1 cellular context compared by ENCODE assay signal in the genomic region with DNA sequence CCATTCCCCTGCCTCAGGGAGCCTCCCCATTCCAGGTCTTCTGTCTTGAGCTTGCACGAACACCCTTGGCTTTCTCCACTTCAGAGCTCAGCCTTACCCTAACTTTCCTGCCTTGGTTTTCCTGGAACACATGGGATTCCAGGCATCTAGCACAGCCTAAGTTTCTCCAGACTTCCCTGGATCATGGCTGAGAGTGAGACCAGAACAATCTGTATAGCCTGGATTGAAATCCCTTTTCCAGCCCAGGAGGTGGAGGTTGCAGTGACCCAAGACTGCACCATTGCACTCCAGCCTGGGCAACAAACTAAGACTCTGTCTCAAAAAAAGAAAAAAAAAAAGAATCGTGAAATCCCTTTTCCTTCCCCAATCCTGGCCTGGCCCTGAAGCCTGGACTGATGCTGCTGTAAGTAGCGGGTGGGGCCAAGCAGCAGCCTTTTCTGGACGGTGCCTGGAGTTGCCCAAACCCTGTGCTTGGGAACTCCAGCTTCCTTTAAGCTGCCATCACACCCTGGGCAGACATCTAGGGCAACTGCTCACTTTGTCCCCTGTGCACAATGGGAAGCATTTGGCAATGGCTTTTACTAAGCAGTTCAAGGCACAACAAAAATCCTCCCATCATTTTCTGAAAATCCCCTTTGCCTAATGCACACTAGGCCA.
TF ChIP-seq lines count a peak whose summit lies in the region.

No MANE protein-coding gene starts in this region.

TF ChIP-seq in WTC11, 78 proteins besides CTCF, POLR2A, EP300 and RAD21 (continued from another document):
- TF ChIP-seq, protein P1, sequence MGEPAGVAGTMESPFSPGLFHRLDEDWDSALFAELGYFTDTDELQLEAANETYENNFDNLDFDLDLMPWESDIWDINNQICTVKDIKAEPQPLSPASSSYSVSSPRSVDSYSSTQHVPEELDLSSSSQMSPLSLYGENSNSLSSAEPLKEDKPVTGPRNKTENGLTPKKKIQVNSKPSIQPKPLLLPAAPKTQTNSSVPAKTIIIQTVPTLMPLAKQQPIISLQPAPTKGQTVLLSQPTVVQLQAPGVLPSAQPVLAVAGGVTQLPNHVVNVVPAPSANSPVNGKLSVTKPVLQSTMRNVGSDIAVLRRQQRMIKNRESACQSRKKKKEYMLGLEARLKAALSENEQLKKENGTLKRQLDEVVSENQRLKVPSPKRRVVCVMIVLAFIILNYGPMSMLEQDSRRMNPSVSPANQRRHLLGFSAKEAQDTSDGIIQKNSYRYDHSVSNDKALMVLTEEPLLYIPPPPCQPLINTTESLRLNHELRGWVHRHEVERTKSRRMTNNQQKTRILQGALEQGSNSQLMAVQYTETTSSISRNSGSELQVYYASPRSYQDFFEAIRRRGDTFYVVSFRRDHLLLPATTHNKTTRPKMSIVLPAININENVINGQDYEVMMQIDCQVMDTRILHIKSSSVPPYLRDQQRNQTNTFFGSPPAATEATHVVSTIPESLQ (CRISPR knock-in tag; IDR thresholded peaks at IDR 0.05): no peak
- TF ChIP-seq, protein P2, sequence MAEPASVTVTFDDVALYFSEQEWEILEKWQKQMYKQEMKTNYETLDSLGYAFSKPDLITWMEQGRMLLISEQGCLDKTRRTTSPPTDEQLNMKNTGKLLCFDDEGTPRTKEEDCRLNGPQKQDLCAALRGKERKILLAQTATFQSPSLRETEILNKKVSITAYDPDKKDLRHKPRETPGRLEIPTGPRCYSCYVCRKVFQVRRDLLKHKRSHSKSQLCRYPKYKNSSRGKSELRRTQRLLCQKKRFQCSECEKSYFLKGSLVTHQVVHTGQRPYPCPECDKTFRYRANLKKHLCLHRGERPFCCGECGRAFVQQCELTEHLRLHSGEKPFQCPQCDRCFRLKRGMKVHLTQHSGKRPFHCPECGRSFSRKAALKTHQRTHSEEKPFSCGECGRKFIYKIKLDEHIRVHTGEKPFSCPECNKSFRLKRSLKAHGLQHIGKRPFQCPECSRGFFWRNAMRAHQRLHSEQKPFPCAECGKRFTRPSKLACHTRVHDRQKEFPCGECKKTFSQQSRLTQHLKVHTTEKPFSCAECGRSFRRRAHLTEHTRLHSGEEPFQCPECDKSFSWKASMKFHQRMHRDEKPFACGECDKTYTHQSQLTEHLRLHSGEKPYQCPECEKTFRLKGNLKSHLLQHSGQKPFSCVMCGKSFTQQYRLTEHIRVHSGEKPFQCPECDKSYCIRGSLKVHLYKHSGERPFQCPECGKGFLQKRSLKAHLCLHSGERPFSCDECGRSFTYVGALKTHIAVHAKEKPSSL (CRISPR knock-in tag; conservative IDR thresholded peaks at IDR 0.05): no peak
- TF ChIP-seq, protein P3, sequence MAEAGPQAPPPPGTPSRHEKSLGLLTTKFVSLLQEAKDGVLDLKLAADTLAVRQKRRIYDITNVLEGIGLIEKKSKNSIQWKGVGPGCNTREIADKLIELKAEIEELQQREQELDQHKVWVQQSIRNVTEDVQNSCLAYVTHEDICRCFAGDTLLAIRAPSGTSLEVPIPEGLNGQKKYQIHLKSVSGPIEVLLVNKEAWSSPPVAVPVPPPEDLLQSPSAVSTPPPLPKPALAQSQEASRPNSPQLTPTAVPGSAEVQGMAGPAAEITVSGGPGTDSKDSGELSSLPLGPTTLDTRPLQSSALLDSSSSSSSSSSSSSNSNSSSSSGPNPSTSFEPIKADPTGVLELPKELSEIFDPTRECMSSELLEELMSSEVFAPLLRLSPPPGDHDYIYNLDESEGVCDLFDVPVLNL (CRISPR knock-in tag; IDR thresholded peaks at IDR 0.05; ENCODE audit: borderline replicate concordance, low read depth): no peak
- TF ChIP-seq, protein P4, sequence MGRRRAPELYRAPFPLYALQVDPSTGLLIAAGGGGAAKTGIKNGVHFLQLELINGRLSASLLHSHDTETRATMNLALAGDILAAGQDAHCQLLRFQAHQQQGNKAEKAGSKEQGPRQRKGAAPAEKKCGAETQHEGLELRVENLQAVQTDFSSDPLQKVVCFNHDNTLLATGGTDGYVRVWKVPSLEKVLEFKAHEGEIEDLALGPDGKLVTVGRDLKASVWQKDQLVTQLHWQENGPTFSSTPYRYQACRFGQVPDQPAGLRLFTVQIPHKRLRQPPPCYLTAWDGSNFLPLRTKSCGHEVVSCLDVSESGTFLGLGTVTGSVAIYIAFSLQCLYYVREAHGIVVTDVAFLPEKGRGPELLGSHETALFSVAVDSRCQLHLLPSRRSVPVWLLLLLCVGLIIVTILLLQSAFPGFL (CRISPR knock-in tag; IDR thresholded peaks at IDR 0.05; ENCODE audit: borderline replicate concordance): no peak
- TF ChIP-seq ZNF263 (CRISPR knock-in tag; IDR thresholded peaks at IDR 0.05; ENCODE audit: low read depth) (no peak), ZNF232 (CRISPR knock-in tag; IDR thresholded peaks at IDR 0.05) (no peak), NR1H2 (CRISPR knock-in tag; IDR thresholded peaks at IDR 0.05) (no peak), ZNF423 (CRISPR knock-in tag; IDR thresholded peaks at IDR 0.05) (no peak), JAZF1 (CRISPR knock-in tag; IDR thresholded peaks at IDR 0.05) (no peak)
- TF ChIP-seq, protein P5, sequence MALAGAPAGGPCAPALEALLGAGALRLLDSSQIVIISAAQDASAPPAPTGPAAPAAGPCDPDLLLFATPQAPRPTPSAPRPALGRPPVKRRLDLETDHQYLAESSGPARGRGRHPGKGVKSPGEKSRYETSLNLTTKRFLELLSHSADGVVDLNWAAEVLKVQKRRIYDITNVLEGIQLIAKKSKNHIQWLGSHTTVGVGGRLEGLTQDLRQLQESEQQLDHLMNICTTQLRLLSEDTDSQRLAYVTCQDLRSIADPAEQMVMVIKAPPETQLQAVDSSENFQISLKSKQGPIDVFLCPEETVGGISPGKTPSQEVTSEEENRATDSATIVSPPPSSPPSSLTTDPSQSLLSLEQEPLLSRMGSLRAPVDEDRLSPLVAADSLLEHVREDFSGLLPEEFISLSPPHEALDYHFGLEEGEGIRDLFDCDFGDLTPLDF (CRISPR knock-in tag; IDR thresholded peaks at IDR 0.05): no peak
- TF ChIP-seq, protein P6, sequence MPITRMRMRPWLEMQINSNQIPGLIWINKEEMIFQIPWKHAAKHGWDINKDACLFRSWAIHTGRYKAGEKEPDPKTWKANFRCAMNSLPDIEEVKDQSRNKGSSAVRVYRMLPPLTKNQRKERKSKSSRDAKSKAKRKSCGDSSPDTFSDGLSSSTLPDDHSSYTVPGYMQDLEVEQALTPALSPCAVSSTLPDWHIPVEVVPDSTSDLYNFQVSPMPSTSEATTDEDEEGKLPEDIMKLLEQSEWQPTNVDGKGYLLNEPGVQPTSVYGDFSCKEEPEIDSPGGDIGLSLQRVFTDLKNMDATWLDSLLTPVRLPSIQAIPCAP (CRISPR knock-in tag; IDR thresholded peaks at IDR 0.05): no peak
